Comparison of ENCODE assay signal across 17 cellular contexts in the genomic region with DNA sequence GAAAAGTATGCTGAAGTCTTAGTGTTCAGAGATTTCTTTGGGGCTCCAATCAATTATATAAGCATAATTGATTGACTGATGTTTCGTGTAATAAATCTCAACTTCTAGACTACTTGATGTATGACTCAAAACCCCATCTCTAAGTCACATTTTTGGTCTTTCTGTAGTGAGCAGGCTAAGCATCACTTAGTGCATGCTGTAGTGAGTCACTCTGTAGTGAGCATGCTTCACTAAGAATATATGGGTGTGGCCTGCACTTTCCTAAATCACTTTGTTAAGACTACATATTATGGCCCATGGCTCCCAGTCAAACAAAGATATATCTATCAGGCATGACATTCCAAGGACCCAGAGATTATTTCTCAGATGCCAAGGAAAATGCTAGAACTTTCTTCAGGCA.
"Had no signal": no experiment of that assay in that cellular context is flagged by ENCODE, and none has a peak within 500 bp of the region (broad histone marks: within the 10 kb centered on the region; RNA-seq: fewer than 3 reads in every experiment).

No MANE protein-coding gene starts in this region.

- H3K9me3 ChIP-seq: ovary had no signal

- DNase-seq: activated B cell treated with CpG ODN at 0.5 μM for 24 hours; activated CD4-positive, alpha-beta memory T cell treated with anti-CD3 and anti-CD28 coated beads for 36 hours; activated CD4-positive, alpha-beta T cell treated with anti-CD3 and anti-CD28 coated beads for 4 hours; activated naive CD4-positive, alpha-beta T cell; activated naive CD8-positive, alpha-beta T cell treated with anti-CD3 and anti-CD28 coated beads, Interleukin-2, amount 10 ng/mL, durations not matched to agents 7 days and 5 days; amygdala; central memory CD4-positive, alpha-beta T cell; left cardiac atrium; naive thymus-derived CD8-positive, alpha-beta T cell; ovary; stimulated activated CD4-positive, alpha-beta T cell treated with anti-CD3 and anti-CD28 coated beads, Interleukin-4, amount 100 ng/mL, for 24 hours; stomach had no signal

- H3K4me3 ChIP-seq: coronary artery, ovary, smooth muscle cell, stomach had no signal

- H3K36me3 ChIP-seq: ovary, stomach had no signal

- H3K4me1 ChIP-seq: stomach had no signal

- H3K27me3 ChIP-seq: ovary, stomach had no signal

- ATAC-seq: activated T-helper 17 cell treated with anti-CD3 and anti-CD28 coated beads, Interleukin-2, amount 50 U/mL, for 72 hours; left cardiac atrium; naive thymus-derived CD8-positive, alpha-beta T cell; sciatic nerve; stimulated activated effector memory CD8-positive, alpha-beta T cell treated with anti-CD3 and anti-CD28 coated beads, Interleukin-12 subunit alpha, Interleukin-12 subunit beta, amount 100 ng/mL, for 72 hours had no signal

- H3K27ac ChIP-seq: coronary artery, ovary, stomach had no signal
